In the genomic region with DNA sequence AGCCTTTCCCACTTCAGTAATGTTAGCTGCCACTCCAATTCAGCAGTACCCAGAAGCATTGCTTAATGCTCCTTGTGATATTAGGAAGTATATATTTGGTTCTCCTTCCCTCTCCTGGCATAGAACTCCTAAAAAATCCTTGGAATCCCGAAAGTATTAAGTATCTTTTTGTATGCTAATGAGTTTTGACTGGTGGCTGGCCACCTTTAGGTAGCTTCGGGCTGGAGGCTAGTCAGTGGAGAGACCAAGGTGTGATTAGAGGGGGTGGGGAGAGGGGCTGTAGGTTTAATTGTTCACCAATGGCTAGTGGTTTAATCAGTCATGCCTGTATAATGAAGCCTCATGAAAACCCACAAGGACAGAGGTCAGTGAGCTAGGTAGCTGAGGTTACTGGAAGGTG, we compare ENCODE assay signal across 11 cellular contexts. TPM values are rescaled to one million over a fixed set of nuclear protein-coding genes. Genes with fewer than 3 reads are reported as not detected.
A peak's percentile ranks its signal among the peaks of the same experiment; 100 is the strongest.
DNase-seq lines count a peak whose midpoint lies in the region; ATAC-seq and TF ChIP-seq lines count a peak whose summit lies in the region.
"Had no signal": no experiment of that assay in that cellular context is flagged by ENCODE, and none has a peak within 500 bp of the region (broad histone marks: within the 10 kb centered on the region; RNA-seq: fewer than 3 reads in every experiment).

No MANE protein-coding gene starts in this region.

- TF ChIP-seq EP300 in gastroesophageal sphincter (IDR thresholded peaks at IDR 0.05) = no peak

- H3F3A ChIP-seq in PC-9 (ENCODE audit: insufficient read depth, low read depth) = peaks cover 88% of the 10 kb centered on the region

- H3K36me3 ChIP-seq in CD8-positive, alpha-beta T cell (ENCODE audit: insufficient read depth, low read length) = peaks cover 57% of the 10 kb centered on the region
- H3K36me3 ChIP-seq in PC-9 (ENCODE audit: low read depth) (peaks cover 54% of the 10 kb centered on the region), gastroesophageal sphincter (peaks cover 0 to 66% of the 10 kb centered on the region in 2 donors), psoas muscle (ENCODE audit: insufficient read depth in 1 of 2, low read depth in 1 of 2) (peaks cover 19 to 82% of the 10 kb centered on the region in 2 donors), SJCRH30 (peaks cover 85% of the 10 kb centered on the region)

- no peak overlapping the region for H2AFZ ChIP-seq in PC-9

- no peaks in the 10 kb centered on the region for H3K9me3 Mint-ChIP-seq in CD8-positive, alpha-beta T cell

- 62 to 64% methylated on average over 2 of the region's 2 CpGs for WGBS in gastroesophageal sphincter (ENCODE audit: low coverage in 1 of 2), 2 donors
- 47 to 54% (median 53%) methylated on average over 2 of the region's 2 CpGs for WGBS in psoas muscle, 3 donors

- H3K9me2 ChIP-seq in PC-9 (ENCODE audit: insufficient read depth) = no peaks in the 10 kb centered on the region

- TF ChIP-seq CTCF in CD8-positive, alpha-beta T cell (IDR thresholded peaks at IDR 0.05) = no peak
- no peak for TF ChIP-seq CTCF in PC-9 (conservative IDR thresholded peaks at IDR 0.05)
- TF ChIP-seq CTCF in gastroesophageal sphincter (IDR thresholded peaks at IDR 0.05) = no peak
- no peak for TF ChIP-seq CTCF in psoas muscle (IDR thresholded peaks at IDR 0.05)
- TF ChIP-seq CTCF in GM20000 (IDR thresholded peaks at IDR 0.05; ENCODE audit: extremely low read depth, missing control alignments) = no peak
- TF ChIP-seq CTCF in foreskin keratinocyte (conservative IDR thresholded peaks at IDR 0.05) = no peak

- no peak for ATAC-seq in CD8-positive, alpha-beta T cell
- no peak for ATAC-seq in gastroesophageal sphincter
- ATAC-seq in psoas muscle = no peak
- ATAC-seq in activated CD4-positive, CD25-positive, alpha-beta regulatory T cell treated with anti-CD3 and anti-CD28 coated beads, Interleukin-2, amount 50 U/mL, for 24 hours = no peak
- no peak for ATAC-seq in foreskin keratinocyte

- H3K4me3 Mint-ChIP-seq in CD8-positive, alpha-beta T cell = no peak overlapping the region

- H3K36me3 Mint-ChIP-seq in CD8-positive, alpha-beta T cell = peaks cover 83% of the 10 kb centered on the region

- TF ChIP-seq POLR2A in gastroesophageal sphincter (IDR thresholded peaks at IDR 0.05) = no peak

- intact Hi-C loops in CD8-positive, alpha-beta T cell (cut with DNase I, micrococcal nuclease) = no loop called here
- intact Hi-C loops in PC-9 (cut with micrococcal nuclease; ENCODE audit: unreplicated experiment) = no loop called here
- intact Hi-C loops in psoas muscle (cut with DNase I) = no loop called here

- BruUV-seq in PC-9 (replicated peaks; lab: Mats Ljungman, UMichigan) = no TSS peak

- H3K27me3 ChIP-seq in CD8-positive, alpha-beta T cell (ENCODE audit: insufficient read depth, low read length) = no peaks in the 10 kb centered on the region
- H3K27me3 ChIP-seq in PC-9 (ENCODE audit: insufficient read depth, low read depth) = no peaks in the 10 kb centered on the region
- H3K27me3 ChIP-seq in gastroesophageal sphincter = no peaks in the 10 kb centered on the region
- no peaks in the 10 kb centered on the region for H3K27me3 ChIP-seq in psoas muscle (ENCODE audit: insufficient read depth in 3 of 3, low read length in 2 of 3)
- H3K27me3 ChIP-seq in SJCRH30 = no peaks in the 10 kb centered on the region
- no peaks in the 10 kb centered on the region for H3K27me3 ChIP-seq in foreskin keratinocyte

- no peaks in the 10 kb centered on the region for H3K27me3 Mint-ChIP-seq in CD8-positive, alpha-beta T cell (ENCODE audit: low read depth)

- H3K4me1 ChIP-seq in CD8-positive, alpha-beta T cell (ENCODE audit: insufficient read depth, low read length) = peaks cover 22% of the 10 kb centered on the region
- H3K4me1 ChIP-seq in PC-9 (replicated peaks; ENCODE audit: insufficient read depth) (peaks cover 54% of the 10 kb centered on the region), gastroesophageal sphincter (peaks cover 34 to 81% (median 35%) of the 10 kb centered on the region in 3 donors), psoas muscle (peaks cover 60% of the 10 kb centered on the region), SJCRH30 (peaks cover 19% of the 10 kb centered on the region; the same call in 1 of the 2 replicates), foreskin keratinocyte (peaks cover 28% of the 10 kb centered on the region)

- H3K27ac Mint-ChIP-seq in CD8-positive, alpha-beta T cell = peak overlapping the region; percentile 81

- no peaks in the 10 kb centered on the region for H3K9me3 ChIP-seq in CD8-positive, alpha-beta T cell (ENCODE audit: low read length)
- no peaks in the 10 kb centered on the region for H3K9me3 ChIP-seq in PC-9 (ENCODE audit: insufficient read depth, low read depth)
- no peaks in the 10 kb centered on the region for H3K9me3 ChIP-seq in gastroesophageal sphincter
- H3K9me3 ChIP-seq in psoas muscle = no peaks in the 10 kb centered on the region
- H3K9me3 ChIP-seq in SJCRH30 (replicated peaks) = no peaks in the 10 kb centered on the region

- H4K20me1 ChIP-seq in PC-9 (ENCODE audit: insufficient read depth) = peaks cover 31% of the 10 kb centered on the region

- H3K4me2 ChIP-seq in PC-9 = peak overlapping the region; percentile 70

- POLR2A ChIA-PET in CD8-positive, alpha-beta T cell (lab: Charles Lee) = interaction anchor here (2.2 to 6.2 kb wide), 2 partner anchors 11 to 12 kb away, joined by 6 to 40 read pairs; a partner anchor contains a TSS
- POLR2A ChIA-PET in PC-9 (lab: Charles Lee; ENCODE audit: unreplicated experiment) = interaction anchor here (0.6 to 0.7 kb wide), 3 partner anchors 12 to 97 kb away, joined by 3 read pairs; no protein-coding TSS in a partner anchor

- peaks cover 61% of the 10 kb centered on the region for H3K4me1 Mint-ChIP-seq in CD8-positive, alpha-beta T cell (ENCODE audit: low read depth)

- H3K79me2 ChIP-seq in PC-9 (ENCODE audit: low read depth) = peaks cover 88% of the 10 kb centered on the region

- no peak overlapping the region for H3K4me3 ChIP-seq in CD8-positive, alpha-beta T cell (ENCODE audit: low read depth, low read length)
- H3K4me3 ChIP-seq in PC-9 (0 out of 2 replicates have a peak overlapping the region, but pooled peaks have one; percentile 16), gastroesophageal sphincter (no peak overlapping the region), psoas muscle (no peak overlapping the region), SJCRH30 (no peak overlapping the region)

- DNase-seq in CD8-positive, alpha-beta T cell = no peak
- DNase-seq in PC-9 (no peak), psoas muscle (no peak), SJCRH30 (no peak), GM20000 (ENCODE audit: low spot score) (no peak), foreskin keratinocyte (no peak)
- DNase-seq: activated CD8-positive, alpha-beta memory T cell treated with anti-CD3 and anti-CD28 coated beads for 24 hours; foreskin fibroblast; NCI-H510A had no signal

- no peak overlapping the region for H3K27ac ChIP-seq in CD8-positive, alpha-beta T cell (ENCODE audit: low read depth, low read length)
- H3K27ac ChIP-seq in PC-9 (peak overlapping the region; percentile 82), gastroesophageal sphincter (peak overlapping the region; percentile 81 to 94 (median 92)), psoas muscle (peak overlapping the region; percentile 91), SJCRH30 (no peak overlapping the region), foreskin keratinocyte (no peak overlapping the region)

- CTCF ChIA-PET in CD8-positive, alpha-beta T cell (lab: Charles Lee) = interaction anchor here (0.7 to 2.2 kb wide), 3 partner anchors 9 to 36 kb away, joined by 3 to 10 read pairs (median 4); no protein-coding TSS in a partner anchor
- CTCF ChIA-PET in PC-9 (lab: Charles Lee) = interaction anchor here (0.6 kb wide), 1 partner anchor 8 kb away, joined by 3 read pairs; no protein-coding TSS in a partner anchor

RNA-seq across cellular contexts. Expression of a gene that starts 12.2 kb away (rescaled TPM):
- total RNA-seq in CD8-positive, alpha-beta T cell = 1 to 10 TPM; 7.6 to 7.9 TPM
- 20.5 and 25.1 TPM in 2 replicates for total RNA-seq in PC-9 (2021)
- 10 to 100 TPM; 15.3 to 25.8 (median 21.6) TPM for total RNA-seq in gastroesophageal sphincter
- total RNA-seq in psoas muscle = 10 to 100 TPM; 15.2 to 38.8 (median 21.2) TPM
- polyA plus RNA-seq in psoas muscle = 10 to 100 TPM in 2 of 3 donors, 1 to 10 TPM in 1; 5.8 to 54.7 (median 49.3) TPM
- total RNA-seq in SJCRH30 (2014; rRNA removed; shearing (Covaris generic)) = 5.6 and 6.1 TPM in 2 replicates
- 21.3 and 28.2 TPM in 2 replicates for total RNA-seq in foreskin keratinocyte
- polyA plus RNA-seq in foreskin keratinocyte = 30.3 and 34.1 TPM in 2 replicates

RNA-seq across cellular contexts. Expression of a gene that starts 12.9 kb away (rescaled TPM):
- total RNA-seq in CD8-positive, alpha-beta T cell = 100 to 1,000 TPM; 184 to 187 TPM
- total RNA-seq in PC-9 (2021) = 241 and 243 TPM in 2 replicates
- total RNA-seq in gastroesophageal sphincter = 100 to 1,000 TPM; 199 to 283 (median 249) TPM
- total RNA-seq in psoas muscle = 100 to 1,000 TPM; 314 to 546 (median 399) TPM
- 100 to 1,000 TPM; 391 to 770 (median 432) TPM for polyA plus RNA-seq in psoas muscle
- total RNA-seq in SJCRH30 (2014; rRNA removed; shearing (Covaris generic)) = 275 and 285 TPM in 2 replicates
- total RNA-seq in foreskin keratinocyte = 231 and 234 TPM in 2 replicates
- 227 and 253 TPM in 2 replicates for polyA plus RNA-seq in foreskin keratinocyte

Comparison
In these comparisons a context has a peak if more than half of its experiments do, and no peak if none do; other contexts are left out.
1. H3K27ac ChIP-seq: peak in PC-9 (single experiment), gastroesophageal sphincter (4 of 4) and psoas muscle (single experiment); none in CD8-positive, alpha-beta T cell (single experiment), SJCRH30 (single experiment) and foreskin keratinocyte (single experiment).